Comparison of ENCODE assay signal across 8 cellular contexts in the genomic region with DNA sequence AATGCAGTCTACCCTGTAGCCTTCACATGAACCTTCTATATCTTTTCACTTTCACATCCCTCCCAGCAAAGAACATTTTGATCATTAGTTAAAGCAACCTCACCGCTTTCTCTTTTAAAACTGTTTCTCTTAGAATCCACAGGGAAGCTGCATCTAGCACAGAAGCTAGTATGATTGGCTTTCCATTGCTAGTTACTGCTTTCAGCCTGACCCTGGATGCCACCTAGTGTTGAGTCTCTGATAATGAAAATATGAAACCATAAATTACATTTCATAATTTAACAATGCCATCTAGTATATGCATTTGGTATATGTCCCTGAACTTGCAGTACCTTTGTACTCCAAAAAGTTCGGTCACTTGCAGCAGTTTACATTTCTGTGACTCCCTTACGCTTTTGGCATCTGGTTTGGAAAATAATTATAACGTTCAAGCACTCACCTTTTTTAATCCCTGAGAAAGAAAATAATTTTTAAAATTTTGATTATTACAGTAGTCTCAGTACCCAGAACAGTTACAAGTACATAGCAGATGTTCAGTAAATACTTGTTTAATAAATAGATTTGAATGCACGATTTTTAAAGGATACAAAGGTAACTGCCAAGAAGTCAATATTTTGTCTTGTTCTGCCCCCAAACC. TPM values are rescaled to one million over a fixed set of nuclear protein-coding genes. Genes with fewer than 3 reads are reported as not detected.
A peak's percentile ranks its signal among the peaks of the same experiment; 100 is the strongest.
DNase-seq lines count a peak whose midpoint lies in the region; ATAC-seq, FAIRE-seq and TF ChIP-seq lines count a peak whose summit lies in the region.

No MANE protein-coding gene starts in this region.

- TF ChIP-seq EP300 in GM12878 (IDR thresholded peaks at IDR 0.05; ENCODE audit: borderline replicate concordance in 1 of 2, control insufficient read depth in 1 of 2, low read depth in 2 of 2, low read length in 2 of 2) = no peak

- WGBS in GM12878 (ENCODE audit: insufficient coverage, insufficient replicate concordance, low lambda C conversion rate, missing lambda C conversion rate) = 52% methylated on average over 5 of the region's 5 CpGs

- H2AFZ ChIP-seq in OCI-LY1 (ENCODE audit: low read length) (no peak overlapping the region), GM12878 (ENCODE audit: control insufficient read depth, low read depth, low read length) (no peak overlapping the region)

- H3K4me1 ChIP-seq in OCI-LY1 (ENCODE audit: insufficient read depth, low read length, severe bottlenecking) (no peaks in the 10 kb centered on the region), GM12878 (ENCODE audit: control insufficient read depth, insufficient read depth, low read length) (no peaks in the 10 kb centered on the region)

- POLR2A ChIA-PET in GM12878 (lab: Charles Lee) = interaction anchor here (1.8 kb wide), 1 partner anchor 114 kb away, joined by 5 read pairs; no protein-coding TSS in a partner anchor

- no peaks in the 10 kb centered on the region for H4K20me1 ChIP-seq in OCI-LY1 (ENCODE audit: insufficient read depth, low read length)
- H4K20me1 ChIP-seq in GM12878 (ENCODE audit: control insufficient read depth, insufficient read depth) = no peaks in the 10 kb centered on the region

- in situ Hi-C loops in GM12878 (cut with MboI) = no loop called here

- H3K79me2 ChIP-seq in OCI-LY1 (ENCODE audit: insufficient read depth, low read length) (no peaks in the 10 kb centered on the region), GM12878 (ENCODE audit: control insufficient read depth, insufficient read depth, low read length) (no peaks in the 10 kb centered on the region)

- intact Hi-C loops in GM12878 (cut with micrococcal nuclease; ENCODE audit: unreplicated experiment) = loop anchor here (1.0 to 10.0 kb wide), 2 partner anchors 114 to 293 kb away; no protein-coding TSS in a partner anchor

- TF ChIP-seq RAD21 in GM12878 (IDR thresholded peaks at IDR 0.05; ENCODE audit: insufficient read depth, low read depth, low read length) = peak; percentile 94

- H3K9ac ChIP-seq in OCI-LY1 (ENCODE audit: low read length) (no peak overlapping the region), GM12878 (ENCODE audit: control insufficient read depth, insufficient read depth, low read length) (no peak overlapping the region)

- CTCF ChIA-PET in GM12878 (lab: Yijun Ruan, JAX) = interaction anchor here (0.6 to 9.0 kb wide), 44 partner anchors 9 to 252 kb away, joined by 3 to 385 read pairs (median 4); partner anchors contain the start of gene TFAM

- no peak for FAIRE-seq in GM12878 (lab: Jason Lieb, UNC)

- no peaks in the 10 kb centered on the region for H3K27me3 ChIP-seq in OCI-LY1 (ENCODE audit: insufficient read depth, low read length)
- H3K27me3 ChIP-seq in GM12878 (replicated peaks in 1 of 2; ENCODE audit: control insufficient read depth in 2 of 2, insufficient read depth in 2 of 2, low read length in 1 of 2) = no peaks in the 10 kb centered on the region

- H3K4me2 ChIP-seq in OCI-LY1 (ENCODE audit: low read length) (no peak overlapping the region), GM12878 (ENCODE audit: control insufficient read depth, insufficient read depth) (no peak overlapping the region)

- RAD21 ChIA-PET in GM12878 (lab: Charles Lee; ENCODE audit: unreplicated experiment) = interaction anchor here (0.6 to 3.9 kb wide), 21 partner anchors 9 to 226 kb away, joined by 3 to 144 read pairs (median 5); partner anchors contain the start of genes CISD1 and TFAM

- ATAC-seq in GM19455 (IDR thresholded peaks at IDR 0.05; ENCODE audit: unreplicated experiment) (peak; percentile 80), HG03432 (IDR thresholded peaks at IDR 0.05; ENCODE audit: unreplicated experiment) (peak; percentile 86), GM12878 (peak; percentile 91)

- H3K9me2 ChIP-seq in OCI-LY1 (ENCODE audit: low read depth, low read length) = no peaks in the 10 kb centered on the region

- H3K27ac ChIP-seq in OCI-LY1 (ENCODE audit: low read depth, low read length, poor library complexity, severe bottlenecking) = no peak overlapping the region
- H3K27ac ChIP-seq in GM12878 (ENCODE audit: control insufficient read depth, insufficient read depth) = no peak overlapping the region

- no peaks in the 10 kb centered on the region for H3F3A ChIP-seq in OCI-LY1 (ENCODE audit: insufficient read depth, low read length)

- SMC1A ChIA-PET in GM12878 (lab: Charles Lee; ENCODE audit: uncharacterized antibody, unreplicated experiment) = interaction anchor here (0.7 to 6.1 kb wide), 31 partner anchors 8 to 146 kb away, joined by 3 to 203 read pairs (median 4); partner anchors contain the start of genes CISD1 and TFAM

- H3K4me3 ChIP-seq in OCI-LY1 (ENCODE audit: low read depth, low read length, poor library complexity, severe bottlenecking) (no peak overlapping the region), GM12878 (no peak overlapping the region)

- peak; percentile 6 for DNase-seq in NCI-H2171 treated with DMSO at 0.1 percent for 48 hours (lab: John Stamatoyannopoulos, UW)
- DNase-seq in NCI-H2171 (lab: John Stamatoyannopoulos, UW) = no peak
- no peak for DNase-seq in GM12878 (ENCODE audit: low read depth, low spot score)
- peak; percentile 2 to 80 for DNase-seq in hippocampal formation (lab: John Stamatoyannopoulos, UW)
- DNase-seq in stimulated activated naive CD4-positive, alpha-beta T cell treated with Interleukin-2 at 50 U/mL for 16 hours (lab: John Stamatoyannopoulos, UW) = peak; percentile 17

- H3K9me3 ChIP-seq in OCI-LY1 (ENCODE audit: low read length) (no peaks in the 10 kb centered on the region), GM12878 (replicated peaks; ENCODE audit: control insufficient read depth, insufficient read depth, low read length) (no peaks in the 10 kb centered on the region)

- no peak for TF ChIP-seq POLR2A in GM12878 (IDR thresholded peaks at IDR 0.05; ENCODE audit: low read depth, low read length)

- no TSS peak for BruUV-seq in GM12878 (replicated peaks; lab: Mats Ljungman, UMichigan)

- H3K36me3 ChIP-seq in OCI-LY1 (ENCODE audit: insufficient read depth, low read length) (peaks cover 6% of the 10 kb centered on the region; the same call in 1 of the 2 replicates), GM12878 (ENCODE audit: control insufficient read depth in 2 of 2, insufficient read depth in 2 of 2, low read length in 1 of 2) (no peaks in the 10 kb centered on the region)

- TF ChIP-seq CTCF in OCI-LY1 (IDR thresholded peaks at IDR 0.05; ENCODE audit: low read length) (peak; percentile 82), GM12878 (IDR thresholded peaks at IDR 0.05 in 2 of 3, conservative IDR thresholded peaks at IDR 0.05 in 1 of 3; ENCODE audit: control insufficient read depth in 2 of 3, extremely low read depth in 1 of 3, insufficient read depth in 1 of 3, low read depth in 3 of 3, low read length in 3 of 3) (peak; percentile 65 to 78 (median 71); a peak in 5 of 6 replicates)

RNA-seq across cellular contexts. Expression of gene CISD1, which starts 22.7 kb away (rescaled TPM):
- 7.4 and 9.0 TPM in 2 replicates for total RNA-seq in GM12878 (2013; cell fraction: nucleolus; rRNA removed)
- 23.0 and 26.0 TPM in 2 replicates for total RNA-seq in GM12878 (2014; rRNA removed)
- 42.7 and 46.8 TPM in 2 replicates for total RNA-seq in GM12878 (2014; rRNA removed; fragmentation: Illumina TruSeq; extraction: Trizol)
- total RNA-seq in GM12878 (2021) = 31.8 and 34.3 TPM in 2 replicates
- polyA plus RNA-seq in GM12878 (2011; ENCODE audit: low read depth) = 20.4 TPM
- polyA plus RNA-seq in GM12878 (2011; rRNA removed) = 71.6 and 88.7 TPM in 2 replicates
- 21.3 and 27.3 TPM in 2 replicates for polyA plus RNA-seq in GM12878 (2011; cell fraction: cytosol; rRNA removed)
- 11.8 and 13.8 TPM in 2 replicates for polyA plus RNA-seq in GM12878 (2011; cell fraction: nucleus; rRNA removed)
- 24.1 and 29.1 TPM in 2 replicates for polyA plus RNA-seq in GM12878 (2012)
- polyA plus RNA-seq in GM12878 (2014; fragmentation: Illumina TruSeq; extraction: Trizol) = 45.4 and 48.0 TPM in 2 replicates
- 100 to 1,000 TPM; 156 to 162 TPM for polyA plus RNA-seq in GM12878 (2014; fragmentation: Nextera tagmentation; extraction: Ambion mirVana)
- 21.8 and 28.5 TPM in 2 replicates for polyA plus RNA-seq in GM12878 (2014; rRNA removed)
- polyA plus RNA-seq in GM12878 (2016; fragmentation: Nextera tagmentation; extraction: Ambion mirVana) = 100 to 1,000 TPM; 129 to 139 TPM
- 5.0 and 11.0 TPM in 2 replicates for polyA minus RNA-seq in GM12878 (2011; rRNA and poly(A)+ RNA removed)
- 4.1 and 8.7 TPM in 2 replicates for polyA minus RNA-seq in GM12878 (2011; cell fraction: cytosol; rRNA and poly(A)+ RNA removed)
- 2.2 and 3.1 TPM in 2 replicates for polyA minus RNA-seq in GM12878 (2011; cell fraction: nucleus; rRNA and poly(A)+ RNA removed)

RNA-seq across cellular contexts. Expression of gene IPMK, which starts 24.0 kb away (rescaled TPM):
- 20.1 TPM in 2 replicates for total RNA-seq in GM12878 (2013; cell fraction: nucleolus; rRNA removed)
- total RNA-seq in GM12878 (2014; rRNA removed) (3.7 and 4.2 TPM in 2 replicates), GM12878 (2014; rRNA removed; fragmentation: Illumina TruSeq; extraction: Trizol) (4.4 and 4.6 TPM in 2 replicates), GM12878 (2021) (3.5 and 3.8 TPM in 2 replicates)
- 1.3 TPM for polyA plus RNA-seq in GM12878 (2011; ENCODE audit: low read depth)
- polyA plus RNA-seq in GM12878 (2011; rRNA removed) (7.5 and 14.8 TPM in 2 replicates), GM12878 (2014; fragmentation: Illumina TruSeq; extraction: Trizol) (3.4 and 4.2 TPM in 2 replicates), GM12878 (2014; fragmentation: Nextera tagmentation; extraction: Ambion mirVana) (1 to 10 TPM in 1 of 2 experiments, under 1 TPM in 1; 0.84 to 1.5 TPM), GM12878 (2014; rRNA removed) (2.0 and 2.3 TPM in 2 replicates), GM12878 (2016; fragmentation: Nextera tagmentation; extraction: Ambion mirVana) (1 to 10 TPM; 3.8 to 4.1 TPM)
- polyA plus RNA-seq in GM12878 (2011; cell fraction: cytosol; rRNA removed) = 1.7 and 1.9 TPM in 2 replicates
- 4.3 and 5.3 TPM in 2 replicates for polyA plus RNA-seq in GM12878 (2011; cell fraction: nucleus; rRNA removed)
- polyA plus RNA-seq in GM12878 (2012) = 3.1 and 5.3 TPM in 2 replicates
- polyA minus RNA-seq in GM12878 (2011; rRNA and poly(A)+ RNA removed) = 4.4 and 5.3 TPM in 2 replicates
- 3.5 and 4.1 TPM in 2 replicates for polyA minus RNA-seq in GM12878 (2011; cell fraction: cytosol; rRNA and poly(A)+ RNA removed)
- polyA minus RNA-seq in GM12878 (2011; cell fraction: nucleus; rRNA and poly(A)+ RNA removed) = 6.3 and 8.6 TPM in 2 replicates

RNA-seq across cellular contexts. Expression of gene UBE2D1, which starts 43.1 kb away (rescaled TPM):
- 20.5 and 22.3 TPM in 2 replicates for total RNA-seq in GM12878 (2013; cell fraction: nucleolus; rRNA removed)
- 10.4 and 12.4 TPM in 2 replicates for total RNA-seq in GM12878 (2014; rRNA removed)
- total RNA-seq in GM12878 (2014; rRNA removed; fragmentation: Illumina TruSeq; extraction: Trizol) = 14.7 and 14.9 TPM in 2 replicates
- total RNA-seq in GM12878 (2021) = 13.0 and 13.4 TPM in 2 replicates
- 3.5 TPM for polyA plus RNA-seq in GM12878 (2011; ENCODE audit: low read depth)
- polyA plus RNA-seq in GM12878 (2011; rRNA removed) = 29.0 and 46.3 TPM in 2 replicates
- polyA plus RNA-seq in GM12878 (2011; cell fraction: cytosol; rRNA removed) = 8.8 and 9.6 TPM in 2 replicates
- polyA plus RNA-seq in GM12878 (2011; cell fraction: nucleus; rRNA removed) = 10.4 and 10.5 TPM in 2 replicates
- polyA plus RNA-seq in GM12878 (2012) = 7.2 and 7.6 TPM in 2 replicates
- 16.1 and 17.9 TPM in 2 replicates for polyA plus RNA-seq in GM12878 (2014; fragmentation: Illumina TruSeq; extraction: Trizol)
- polyA plus RNA-seq in GM12878 (2014; fragmentation: Nextera tagmentation; extraction: Ambion mirVana) = 10 to 100 TPM in 1 of 2 experiments, 1 to 10 TPM in 1; 6.1 to 17.8 TPM
- 8.9 and 11.3 TPM in 2 replicates for polyA plus RNA-seq in GM12878 (2014; rRNA removed)
- 10 to 100 TPM; 30.7 to 32.0 TPM for polyA plus RNA-seq in GM12878 (2016; fragmentation: Nextera tagmentation; extraction: Ambion mirVana)
- 4.1 and 8.0 TPM in 2 replicates for polyA minus RNA-seq in GM12878 (2011; rRNA and poly(A)+ RNA removed)
- 2.9 and 4.1 TPM in 2 replicates for polyA minus RNA-seq in GM12878 (2011; cell fraction: cytosol; rRNA and poly(A)+ RNA removed)
- 7.3 and 12.9 TPM in 2 replicates for polyA minus RNA-seq in GM12878 (2011; cell fraction: nucleus; rRNA and poly(A)+ RNA removed)

Comparison
In these comparisons a context has a peak if more than half of its experiments do, and no peak if none do; other contexts are left out.
1. DNase-seq: peak in NCI-H2171 treated with DMSO at 0.1 percent for 48 hours (single experiment), hippocampal formation (2 of 2) and stimulated activated naive CD4-positive, alpha-beta T cell treated with Interleukin-2 at 50 U/mL for 16 hours (single experiment); none in NCI-H2171 (single experiment) and GM12878 (single experiment).
2. Peak in every context shown above with its lines, with median percentiles within 50 percentile points of each other: ATAC-seq.